ENCODE assay signal across 18 cellular contexts in the genomic region with DNA sequence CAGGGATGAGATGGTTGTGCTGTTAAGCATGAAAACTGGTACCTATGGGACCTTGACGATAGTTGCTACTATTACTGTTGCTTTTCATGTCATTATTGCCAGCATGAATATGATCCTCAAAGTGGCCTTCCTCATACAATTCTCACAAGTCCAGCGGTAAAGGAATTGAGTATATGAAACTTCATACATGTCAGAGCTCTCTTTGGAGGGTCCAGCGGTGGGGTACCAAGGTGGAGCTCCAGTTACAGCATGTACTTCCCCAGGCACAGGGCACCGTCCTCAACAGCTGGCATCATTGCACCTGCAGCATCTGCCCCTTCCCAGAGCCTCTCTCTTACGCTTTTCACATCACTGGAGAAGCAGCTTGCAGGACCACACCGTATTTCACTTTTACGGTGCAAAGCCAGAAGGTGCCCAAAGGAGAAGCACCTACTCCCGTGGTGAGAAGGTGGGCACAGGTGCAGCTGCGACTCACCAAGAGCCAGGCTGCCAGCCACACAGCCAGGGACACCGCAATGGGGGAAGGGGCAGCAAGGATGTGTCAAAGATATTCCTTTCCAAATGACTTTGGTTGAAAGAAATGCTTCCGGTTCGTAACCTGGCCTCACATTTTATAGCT.
DNase-seq lines count a peak whose midpoint lies in the region; ATAC-seq, FAIRE-seq and TF ChIP-seq lines count a peak whose summit lies in the region.
"Had no signal": no experiment of that assay in that cellular context is flagged by ENCODE, and none has a peak within 500 bp of the region (broad histone marks: within the 10 kb centered on the region; RNA-seq: fewer than 3 reads in every experiment).

No MANE protein-coding gene starts in this region.

- TF ChIP-seq EP300 in K562 (IDR thresholded peaks at IDR 0.05; ENCODE audit: low read length), result no peak

- peak overlapping the region; percentile 76 for H3K14ac ChIP-seq in neuronal stem cell (ENCODE audit: low read length)

- TF ChIP-seq CTCF in GM13976 (IDR thresholded peaks at IDR 0.05; ENCODE audit: borderline replicate concordance, control extremely low read depth, extremely low read depth, insufficient read depth, missing control alignments) (no peak), K562 (IDR thresholded peaks at IDR 0.05 in 2 of 3, conservative IDR thresholded peaks at IDR 0.05 in 1 of 3; ENCODE audit: insufficient read depth in 2 of 3, low read depth in 1 of 3, low read length in 3 of 3) (no peak)

- peaks cover 22 to 51% (median 34%) of the 10 kb centered on the region in 11 experiments; a peak in 19 of 22 replicates for H3K27me3 ChIP-seq in BLaER1 treated with 17β-estradiol and CSF1 and Interleukin-3, amounts not matched to agents 10 nM and 100 nM
- H3K27me3 ChIP-seq in K562 (ENCODE audit: control insufficient read depth in 2 of 2, insufficient read depth in 2 of 2, low read length in 2 of 2) (peaks cover 40 to 49% of the 10 kb centered on the region in 2 experiments), neuronal stem cell (ENCODE audit: control insufficient read depth in 3 of 3, insufficient read depth in 3 of 3, low read depth in 1 of 3, low read length in 3 of 3) (peaks cover 0 to 38% (median 6%) of the 10 kb centered on the region in 3 experiments)
- H3K27me3 ChIP-seq: ascending aorta, BE2C had no signal

- H3K9me3 ChIP-seq in BLaER1 treated with 17β-estradiol and CSF1 and Interleukin-3, amounts not matched to agents 10 nM and 100 nM (replicated peaks in 1 of 11), result peaks cover 7 to 31% (median 14%) of the 10 kb centered on the region in 11 experiments; a peak in 19 of 22 replicates
- H3K9me3 ChIP-seq in K562 (replicated peaks; ENCODE audit: control insufficient read depth, insufficient read depth, low read depth, low read length) (no peaks in the 10 kb centered on the region), neuronal stem cell (replicated peaks in 1 of 2; ENCODE audit: control insufficient read depth in 2 of 2, insufficient read depth in 1 of 2, low read depth in 1 of 2, low read length in 2 of 2) (peaks cover 0 to 3% of the 10 kb centered on the region in 2 donors)
- H3K9me3 ChIP-seq: ascending aorta, BE2C, HAP-1, transverse colon had no signal

- H3K23ac ChIP-seq in neuronal stem cell (ENCODE audit: low read depth, low read length, poor library complexity), result peak overlapping the region; percentile 18

- no peaks in the 10 kb centered on the region for H3K79me1 ChIP-seq in neuronal stem cell (ENCODE audit: low read depth, low read length)

- peaks cover 3% of the 10 kb centered on the region for H3K9me3 Mint-ChIP-seq in stimulated activated effector memory CD8-positive, alpha-beta T cell treated with anti-CD3 and anti-CD28 coated beads, Interleukin-12 subunit alpha, Interleukin-12 subunit beta, amount 100 ng/mL, for 72 hours
- H3K9me3 Mint-ChIP-seq: activated T-cell treated with anti-CD3 and anti-CD28 coated beads, Interleukin-2, amount 50 U/mL, for 4 hours had no signal

- H3K27ac Mint-ChIP-seq in stimulated activated effector memory CD8-positive, alpha-beta T cell treated with anti-CD3 and anti-CD28 coated beads, Interleukin-12 subunit alpha, Interleukin-12 subunit beta, amount 100 ng/mL, for 72 hours, result no peak overlapping the region

- peak overlapping the region in 9 of 11 experiments; percentile 8 to 86 (median 77); a peak in 13 of 22 replicates for H3K9ac ChIP-seq in BLaER1 treated with 17β-estradiol and CSF1 and Interleukin-3, amounts not matched to agents 10 nM and 100 nM
- H3K9ac ChIP-seq in K562 (ENCODE audit: insufficient read depth in 1 of 2, low read depth in 2 of 2, low read length in 2 of 2), result 0 out of 4 replicates have a peak overlapping the region, but pooled peaks of 1 of the 2 experiments have one; percentile 20
- peak overlapping the region; percentile 3 for H3K9ac ChIP-seq in neuronal stem cell (ENCODE audit: low read depth, low read length, poor library complexity)

- DNase-seq in GM13976 (ENCODE audit: low spot score), result peak; percentile 37
- peak in 1 of 4 experiments; percentile 20 for DNase-seq in K562 (ENCODE audit: extremely low read depth in 1 of 4, low spot score in 3 of 4)
- no peak for DNase-seq in neuronal stem cell (ENCODE audit: low spot score)
- no peak for DNase-seq in stimulated activated effector memory CD8-positive, alpha-beta T cell treated with anti-CD3 and anti-CD28 coated beads, Interleukin-12 subunit alpha, Interleukin-12 subunit beta, amount 100 ng/mL, for 72 hours (ENCODE audit: low spot score in 2 of 2)
- no peak for DNase-seq in stimulated activated naive CD8-positive, alpha-beta T cell treated with anti-CD3 and anti-CD28 coated beads, Interleukin-15, Interleukin-2, amounts not matched to agents 100 U/mL and 50 U/mL, for 24 hours
- DNase-seq: activated T-cell treated with anti-CD3 and anti-CD28 coated beads, Interleukin-2, amount 50 U/mL, for 4 hours; BE2C; Calu3; effector CD8-positive, alpha-beta T cell; left ventricle myocardium superior; NCI-H1694; SW 1271; transverse colon had no signal

- H3K4ac ChIP-seq in neuronal stem cell (ENCODE audit: low read length), result peak overlapping the region; percentile 5

- H3K4me1 ChIP-seq in BLaER1 treated with 17β-estradiol and CSF1 and Interleukin-3, amounts not matched to agents 10 nM and 100 nM, result peaks cover 50 to 78% (median 71%) of the 10 kb centered on the region in 10 experiments
- peaks cover 24% of the 10 kb centered on the region in 2 experiments for H3K4me1 ChIP-seq in K562 (replicated peaks in 1 of 2; ENCODE audit: control insufficient read depth in 2 of 2, insufficient read depth in 2 of 2, low read length in 2 of 2)
- peaks cover 6 to 11% of the 10 kb centered on the region in 2 donors for H3K4me1 ChIP-seq in neuronal stem cell (ENCODE audit: control insufficient read depth in 2 of 2, insufficient read depth in 1 of 2, low read depth in 1 of 2, low read length in 2 of 2)
- H3K4me1 ChIP-seq: BE2C had no signal

- FAIRE-seq in K562 (lab: Jason Lieb, UNC), result no peak

- no TSS peak for BruUV-seq in K562 (replicated peaks; lab: Mats Ljungman, UMichigan)

- peak overlapping the region in 7 of 11 experiments; percentile 52 to 86 (median 64); a peak in 10 of 22 replicates for H3K4me2 ChIP-seq in BLaER1 treated with 17β-estradiol and CSF1 and Interleukin-3, amounts not matched to agents 10 nM and 100 nM
- no peak overlapping the region for H3K4me2 ChIP-seq in K562 (ENCODE audit: insufficient read depth, low read length)
- H3K4me2 ChIP-seq in neuronal stem cell (ENCODE audit: insufficient read depth, low read length, poor library complexity, severe bottlenecking), result no peak overlapping the region

- H3K9me1 ChIP-seq in K562 (ENCODE audit: control insufficient read depth, insufficient read depth, low read length), result no peaks in the 10 kb centered on the region

- no peaks in the 10 kb centered on the region for H3K36me3 ChIP-seq in BLaER1 treated with 17β-estradiol and CSF1 and Interleukin-3, amounts not matched to agents 10 nM and 100 nM
- H3K36me3 ChIP-seq in K562 (ENCODE audit: control insufficient read depth, insufficient read depth, low read length) (no peaks in the 10 kb centered on the region), neuronal stem cell (replicated peaks in 1 of 2; ENCODE audit: control insufficient read depth in 2 of 2, insufficient read depth in 2 of 2, low read length in 2 of 2) (no peaks in the 10 kb centered on the region)
- H3K36me3 ChIP-seq: ascending aorta, BE2C, HAP-1, transverse colon had no signal

- H2AFZ ChIP-seq in K562 (ENCODE audit: low read depth, low read length) (no peak overlapping the region), neuronal stem cell (ENCODE audit: low read length) (no peak overlapping the region)

- H3K4me3 ChIP-seq in BLaER1 treated with 17β-estradiol and CSF1 and Interleukin-3, amounts not matched to agents 10 nM and 100 nM, result no peak overlapping the region
- H3K4me3 ChIP-seq in K562 (no peak overlapping the region), neuronal stem cell (ENCODE audit: low read length in 2 of 2) (no peak overlapping the region)
- H3K4me3 ChIP-seq: ascending aorta, HAP-1, transverse colon had no signal

- peaks cover 38% of the 10 kb centered on the region for H3K4me1 Mint-ChIP-seq in stimulated activated effector memory CD8-positive, alpha-beta T cell treated with anti-CD3 and anti-CD28 coated beads, Interleukin-12 subunit alpha, Interleukin-12 subunit beta, amount 100 ng/mL, for 72 hours

- peak overlapping the region; percentile 41 for H3K18ac ChIP-seq in neuronal stem cell (ENCODE audit: low read length)

- CTCF ChIA-PET in K562 (lab: Yijun Ruan, JAX; ENCODE audit: low intra/inter-chr PET ratio), result no interaction called here

- H2BK15ac ChIP-seq in neuronal stem cell (ENCODE audit: low read length), result peak overlapping the region; percentile 2

- in situ Hi-C loops in GM13976 (cut with MboI; ENCODE audit: low sequenced_read_pairs, unreplicated experiment) (no loop called here), K562 (cut with MboI) (no loop called here)

- H2AK5ac ChIP-seq in neuronal stem cell (ENCODE audit: low read depth, low read length), result peak overlapping the region; percentile 9

- no peaks in the 10 kb centered on the region for H4K20me1 ChIP-seq in BLaER1 treated with 17β-estradiol and CSF1 and Interleukin-3, amounts not matched to agents 10 nM and 100 nM
- H4K20me1 ChIP-seq in K562 (replicated peaks; ENCODE audit: control insufficient read depth, insufficient read depth, low read length), result no peaks in the 10 kb centered on the region

- no peak overlapping the region for H4K8ac ChIP-seq in neuronal stem cell (ENCODE audit: low read depth, low read length)

- H3K4me3 Mint-ChIP-seq in stimulated activated effector memory CD8-positive, alpha-beta T cell treated with anti-CD3 and anti-CD28 coated beads, Interleukin-12 subunit alpha, Interleukin-12 subunit beta, amount 100 ng/mL, for 72 hours, result no peak overlapping the region
- H3K4me3 Mint-ChIP-seq: activated T-cell treated with anti-CD3 and anti-CD28 coated beads, Interleukin-2, amount 50 U/mL, for 4 hours had no signal

- H3K79me2 ChIP-seq in K562 (ENCODE audit: control insufficient read depth, insufficient read depth, low read length), result no peaks in the 10 kb centered on the region

- no peak overlapping the region for H4K91ac ChIP-seq in neuronal stem cell (ENCODE audit: low read depth, low read length, poor library complexity)

- TF ChIP-seq POLR2A in K562 (conservative IDR thresholded peaks at IDR 0.05), result no peak

- intact Hi-C loops in K562 (cut with micrococcal nuclease), result no loop called here

- H2BK5ac ChIP-seq in neuronal stem cell (ENCODE audit: low read length), result peak overlapping the region; percentile 2

- TF ChIP-seq RAD21 in K562 (CRISPR knock-in tag; conservative IDR thresholded peaks at IDR 0.05 in 1 of 2, IDR thresholded peaks at IDR 0.05 in 1 of 2), result no peak

- peak overlapping the region; percentile 3 for H2BK12ac ChIP-seq in neuronal stem cell (ENCODE audit: low read length)

- peak overlapping the region; percentile 7 for H2BK120ac ChIP-seq in neuronal stem cell (ENCODE audit: low read depth, low read length)

- H3K36me3 Mint-ChIP-seq in stimulated activated effector memory CD8-positive, alpha-beta T cell treated with anti-CD3 and anti-CD28 coated beads, Interleukin-12 subunit alpha, Interleukin-12 subunit beta, amount 100 ng/mL, for 72 hours, result peaks cover 11% of the 10 kb centered on the region

- POLR2A ChIA-PET in K562 (lab: Yijun Ruan, JAX), result interaction anchor here (0.7 to 1.8 kb wide), 4 partner anchors 12 to 428 kb away, joined by 3 to 6 read pairs (median 3); no protein-coding TSS in a partner anchor

- 41% methylated on average over 12 of the region's 12 CpGs for WGBS in K562 (ENCODE audit: insufficient coverage, low coverage, missing lambda C conversion rate)
- no CpG with 5 or more reads among the region's 12 CpGs for WGBS in neuronal stem cell (ENCODE audit: extremely low coverage in 2 of 2, insufficient read length in 2 of 2, insufficient replicate concordance in 1 of 2), 2 donors

- peak overlapping the region; percentile 11 to 98 (median 93); a peak in 21 of 22 replicates for H3K27ac ChIP-seq in BLaER1 treated with 17β-estradiol and CSF1 and Interleukin-3, amounts not matched to agents 10 nM and 100 nM
- H3K27ac ChIP-seq in K562 (ENCODE audit: extremely low read depth, low read depth, low read length), result no peak overlapping the region
- no peak overlapping the region for H3K27ac ChIP-seq in neuronal stem cell (replicated peaks; ENCODE audit: low read length)
- H3K27ac ChIP-seq: ascending aorta, transverse colon had no signal

- ATAC-seq in K562, result no peak
- no peak for ATAC-seq in stimulated activated effector memory CD8-positive, alpha-beta T cell treated with anti-CD3 and anti-CD28 coated beads, Interleukin-12 subunit alpha, Interleukin-12 subunit beta, amount 100 ng/mL, for 72 hours
- no peak for ATAC-seq in stimulated activated naive CD8-positive, alpha-beta T cell treated with anti-CD3 and anti-CD28 coated beads, Interleukin-15, Interleukin-2, amounts not matched to agents 100 U/mL and 50 U/mL, for 24 hours
- no peak for ATAC-seq in GM18873 (IDR thresholded peaks at IDR 0.05; ENCODE audit: low FRiP score, unreplicated experiment)
- ATAC-seq: right cardiac atrium had no signal

Comparison
In these comparisons a context has a peak if more than half of its experiments do, and no peak if none do; other contexts are left out.
1. H3K27ac ChIP-seq: peak in BLaER1 treated with 17β-estradiol and CSF1 and Interleukin-3, amounts not matched to agents 10 nM and 100 nM (11 of 11); none in K562 (single experiment) and neuronal stem cell (single experiment).
2. H3K4me2 ChIP-seq: peak in BLaER1 treated with 17β-estradiol and CSF1 and Interleukin-3, amounts not matched to agents 10 nM and 100 nM (7 of 11); none in K562 (single experiment) and neuronal stem cell (single experiment).